ENCODE assay signal across 19 cellular contexts in genomic region chr2:94872676-94873361, GRCh38. TPM values are rescaled to one million over a fixed set of nuclear protein-coding genes. Genes with fewer than 3 reads are reported as not detected.
A peak's percentile ranks its signal among the peaks of the same experiment; 100 is the strongest.
DNase-seq lines count a peak whose midpoint lies in the region; TF ChIP-seq lines count a peak whose summit lies in the region.
"Had no signal": no experiment of that assay in that cellular context is flagged by ENCODE, and none has a peak within 500 bp of the region (broad histone marks: within the 10 kb centered on the region; RNA-seq: fewer than 3 reads in every experiment).

No MANE protein-coding gene starts in this region.

- TF ChIP-seq CTCF in glutamatergic neuron (IDR thresholded peaks at IDR 0.05; ENCODE audit: partially characterized antibody, unreplicated experiment) (no peak), osteoblast (IDR thresholded peaks at IDR 0.05; ENCODE audit: extremely low read depth, low read depth, low read length) (no peak), Calu3 (IDR thresholded peaks at IDR 0.05; ENCODE audit: unreplicated experiment) (no peak)

- H2BK120ac ChIP-seq in mesendoderm (ENCODE audit: low read depth, low read length), result no peak overlapping the region

- CTCF ChIA-PET in activated CD4-positive, alpha-beta T cell treated with anti-CD3 and anti-CD28 coated beads, Interleukin-2, amount 10 ng/mL, durations not matched to agents 7 days and 5 days (lab: Charles Lee), result no interaction called here
- CTCF ChIA-PET in Calu3 (lab: Charles Lee), result no interaction called here

- peak overlapping the region in 10 of 11 experiments; percentile 30 to 89 (median 80); a peak in 19 of 22 replicates for H3K4me2 ChIP-seq in BLaER1 treated with 17β-estradiol and CSF1 and Interleukin-3, amounts not matched to agents 10 nM and 100 nM
- H3K4me2 ChIP-seq in osteoblast (ENCODE audit: insufficient read depth, low read length), result no peak overlapping the region
- no peak overlapping the region for H3K4me2 ChIP-seq in mesendoderm (ENCODE audit: low read length)

- no peaks in the 10 kb centered on the region for H3K27me3 ChIP-seq in BLaER1 treated with 17β-estradiol and CSF1 and Interleukin-3, amounts not matched to agents 10 nM and 100 nM
- H3K27me3 ChIP-seq in osteoblast (ENCODE audit: insufficient read depth, low read length) (no peaks in the 10 kb centered on the region), mesendoderm (ENCODE audit: insufficient read depth, low read length, poor library complexity) (no peaks in the 10 kb centered on the region)

- H3K9me3 ChIP-seq in BLaER1 treated with 17β-estradiol and CSF1 and Interleukin-3, amounts not matched to agents 10 nM and 100 nM (replicated peaks in 1 of 11), result no peaks in the 10 kb centered on the region
- H3K9me3 ChIP-seq in osteoblast (ENCODE audit: low read depth, low read length), result no peaks in the 10 kb centered on the region

- H4K8ac ChIP-seq in mesendoderm (ENCODE audit: low read depth, low read length), result no peak overlapping the region

- no peak overlapping the region for H3K18ac ChIP-seq in mesendoderm (ENCODE audit: low read length)

- no peak overlapping the region for H3K56ac ChIP-seq in mesendoderm (ENCODE audit: low read length)

- H3K79me1 ChIP-seq in mesendoderm (ENCODE audit: low read length), result no peaks in the 10 kb centered on the region

- H3K9ac ChIP-seq in BLaER1 treated with 17β-estradiol and CSF1 and Interleukin-3, amounts not matched to agents 10 nM and 100 nM, result peak overlapping the region in 1 of 11 experiments; percentile 14; a peak in 2 of 22 replicates
- no peak overlapping the region for H3K9ac ChIP-seq in mesendoderm (ENCODE audit: low read length)

- H3K4me3 Mint-ChIP-seq in activated CD4-positive, alpha-beta T cell treated with anti-CD3 and anti-CD28 coated beads, Interleukin-2, amount 10 ng/mL, durations not matched to agents 7 days and 5 days, result no peak overlapping the region
- H3K4me3 Mint-ChIP-seq in glutamatergic neuron (ENCODE audit: unreplicated experiment) (no peak overlapping the region), Calu3 (ENCODE audit: low read depth, unreplicated experiment) (no peak overlapping the region)
- H3K4me3 Mint-ChIP-seq: CD4-positive, alpha-beta memory T cell had no signal

- no CpG with 5 or more reads among the region's 12 CpGs for WGBS in mesendoderm (ENCODE audit: extremely low coverage, insufficient coverage, low lambda C conversion rate)

- POLR2A ChIA-PET in activated CD4-positive, alpha-beta T cell treated with anti-CD3 and anti-CD28 coated beads, Interleukin-2, amount 10 ng/mL, durations not matched to agents 7 days and 5 days (lab: Charles Lee), result no interaction called here

- no peak overlapping the region for H4K5ac ChIP-seq in mesendoderm (ENCODE audit: low read length)

- H3K9me3 Mint-ChIP-seq in activated CD4-positive, alpha-beta T cell treated with anti-CD3 and anti-CD28 coated beads, Interleukin-2, amount 10 ng/mL, durations not matched to agents 7 days and 5 days, result no peaks in the 10 kb centered on the region
- H3K9me3 Mint-ChIP-seq in glutamatergic neuron (ENCODE audit: unreplicated experiment) (peaks cover 1% of the 10 kb centered on the region), Calu3 (ENCODE audit: low read depth, unreplicated experiment) (no peaks in the 10 kb centered on the region)
- H3K9me3 Mint-ChIP-seq: CD4-positive, alpha-beta memory T cell had no signal

- H3K79me2 ChIP-seq in osteoblast (ENCODE audit: insufficient read depth, low read length) (no peaks in the 10 kb centered on the region), mesendoderm (ENCODE audit: control insufficient read depth, insufficient read depth, low read length) (no peaks in the 10 kb centered on the region)

- H3K4me1 Mint-ChIP-seq in activated CD4-positive, alpha-beta T cell treated with anti-CD3 and anti-CD28 coated beads, Interleukin-2, amount 10 ng/mL, durations not matched to agents 7 days and 5 days, result no peaks in the 10 kb centered on the region
- H3K4me1 Mint-ChIP-seq in glutamatergic neuron (ENCODE audit: low read depth, unreplicated experiment), result peaks cover 3% of the 10 kb centered on the region
- H3K4me1 Mint-ChIP-seq in Calu3 (ENCODE audit: low read depth, unreplicated experiment), result no peaks in the 10 kb centered on the region

- no peak overlapping the region for H3K23ac ChIP-seq in mesendoderm (ENCODE audit: low read length)

- no peak overlapping the region for H3K4me3 ChIP-seq in BLaER1 treated with 17β-estradiol and CSF1 and Interleukin-3, amounts not matched to agents 10 nM and 100 nM
- H3K4me3 ChIP-seq in osteoblast (ENCODE audit: insufficient read depth, low read length) (no peak overlapping the region), mesendoderm (ENCODE audit: low read length) (no peak overlapping the region)
- H3K4me3 ChIP-seq: GM23338 had no signal

- peaks cover 10 to 36% (median 23%) of the 10 kb centered on the region in 10 experiments for H3K4me1 ChIP-seq in BLaER1 treated with 17β-estradiol and CSF1 and Interleukin-3, amounts not matched to agents 10 nM and 100 nM
- no peaks in the 10 kb centered on the region for H3K4me1 ChIP-seq in osteoblast (ENCODE audit: insufficient read depth, low read length)
- no peaks in the 10 kb centered on the region for H3K4me1 ChIP-seq in mesendoderm (ENCODE audit: control insufficient read depth, low read depth, low read length)

- H2BK5ac ChIP-seq in mesendoderm (ENCODE audit: low read length), result no peak overlapping the region

- H2AK5ac ChIP-seq in mesendoderm (ENCODE audit: low read length), result no peak overlapping the region

- peaks cover 7% of the 10 kb centered on the region for H3K27me3 Mint-ChIP-seq in activated CD4-positive, alpha-beta T cell treated with anti-CD3 and anti-CD28 coated beads, Interleukin-2, amount 10 ng/mL, durations not matched to agents 7 days and 5 days
- H3K27me3 Mint-ChIP-seq in glutamatergic neuron (ENCODE audit: unreplicated experiment) (peaks cover 5% of the 10 kb centered on the region), Calu3 (ENCODE audit: unreplicated experiment) (no peaks in the 10 kb centered on the region)

- no peak overlapping the region for H3K4ac ChIP-seq in mesendoderm (ENCODE audit: low read depth, low read length)

- H3K27ac ChIP-seq in BLaER1 treated with 17β-estradiol and CSF1 and Interleukin-3, amounts not matched to agents 10 nM and 100 nM, result no peak overlapping the region
- H3K27ac ChIP-seq in osteoblast (ENCODE audit: low read depth, low read length), result no peak overlapping the region
- no peak overlapping the region for H3K27ac ChIP-seq in mesendoderm (ENCODE audit: low read depth, low read length)
- H3K27ac ChIP-seq: C4-2B had no signal

- no TSS peak for BruUV-seq in Calu3 (replicated peaks; lab: Mats Ljungman, UMichigan)

- DNase-seq in activated CD4-positive, alpha-beta T cell treated with anti-CD3 and anti-CD28 coated beads, Interleukin-2, amount 10 ng/mL, durations not matched to agents 7 days and 5 days, result no peak
- no peak for DNase-seq in activated CD4-positive, alpha-beta T cell treated with anti-CD3 and anti-CD28 coated beads, Interleukin-2, amount 50 U/mL, for 48 hours
- peak; percentile 12 for DNase-seq in glutamatergic neuron
- peak; percentile 56 for DNase-seq in osteoblast (ENCODE audit: insufficient read length, low spot score, missing footprints)
- DNase-seq in cerebellar cortex (ENCODE audit: low spot score), result no peak
- no peak for DNase-seq in Calu3
- no peak for DNase-seq in mesendoderm
- DNase-seq: 8988T; AML-193; CD4-positive, alpha-beta memory T cell; DMS153; DMS79 treated with DMSO at 0.1 percent for 48 hours; EL; H7; IMR-90 had no signal

- H3K27ac Mint-ChIP-seq in activated CD4-positive, alpha-beta T cell treated with anti-CD3 and anti-CD28 coated beads, Interleukin-2, amount 10 ng/mL, durations not matched to agents 7 days and 5 days, result peak overlapping the region; percentile 13
- H3K27ac Mint-ChIP-seq in glutamatergic neuron (ENCODE audit: unreplicated experiment) (no peak overlapping the region), Calu3 (ENCODE audit: unreplicated experiment) (no peak overlapping the region)
- H3K27ac Mint-ChIP-seq: CD4-positive, alpha-beta memory T cell; GM23338 had no signal

- no peaks in the 10 kb centered on the region for H4K20me1 ChIP-seq in BLaER1 treated with 17β-estradiol and CSF1 and Interleukin-3, amounts not matched to agents 10 nM and 100 nM
- no peaks in the 10 kb centered on the region for H4K20me1 ChIP-seq in osteoblast (ENCODE audit: insufficient read depth, low read length)

- intact Hi-C loops in Calu3 (cut with micrococcal nuclease; ENCODE audit: unreplicated experiment), result no loop called here

- no peak overlapping the region for H2AFZ ChIP-seq in osteoblast (ENCODE audit: low read length)
- H2AFZ ChIP-seq: GM23338 had no signal

- no peaks in the 10 kb centered on the region for H3K36me3 Mint-ChIP-seq in activated CD4-positive, alpha-beta T cell treated with anti-CD3 and anti-CD28 coated beads, Interleukin-2, amount 10 ng/mL, durations not matched to agents 7 days and 5 days (ENCODE audit: low read depth)
- H3K36me3 Mint-ChIP-seq in glutamatergic neuron (ENCODE audit: unreplicated experiment), result no peaks in the 10 kb centered on the region
- no peaks in the 10 kb centered on the region for H3K36me3 Mint-ChIP-seq in Calu3 (ENCODE audit: insufficient read depth, unreplicated experiment)
- H3K36me3 Mint-ChIP-seq: CD4-positive, alpha-beta memory T cell had no signal

- H2BK15ac ChIP-seq in mesendoderm (replicated peaks; ENCODE audit: low read depth), result no peak overlapping the region

- H3K36me3 ChIP-seq in BLaER1 treated with 17β-estradiol and CSF1 and Interleukin-3, amounts not matched to agents 10 nM and 100 nM, result no peaks in the 10 kb centered on the region
- H3K36me3 ChIP-seq in osteoblast (ENCODE audit: insufficient read depth, low read length) (no peaks in the 10 kb centered on the region), mesendoderm (ENCODE audit: control insufficient read depth, insufficient read depth, low read length) (no peaks in the 10 kb centered on the region)

RNA-seq across cellular contexts. Expression of gene TEKT4, which starts 1.6 kb away (rescaled TPM):
- total RNA-seq in activated CD4-positive, alpha-beta T cell treated with anti-CD3 and anti-CD28 coated beads, Interleukin-2, amount 10 ng/mL, durations not matched to agents 7 days and 5 days, result not detected
- total RNA-seq in glutamatergic neuron (ENCODE audit: unreplicated experiment), result not detected
- total RNA-seq in osteoblast, result not detected in 2 replicates
- 0.24 TPM in 1 of 2 replicates, not detected in the other for total RNA-seq in Calu3 (2022)
- polyA plus RNA-seq in mesendoderm (2013, experiment 1 of 2), result not detected
- polyA plus RNA-seq in mesendoderm (2013, experiment 2 of 2), result 0.04 TPM
- total RNA-seq: CD4-positive, alpha-beta memory T cell; GM23338; H7; HT-29; IMR-90 had no signal
- polyA plus RNA-seq: CD4-positive, alpha-beta memory T cell; GM23338; IMR-90 had no signal

Comparison
In these comparisons a context has a peak if more than half of its experiments do, and no peak if none do; other contexts are left out.
1. DNase-seq: peak in glutamatergic neuron (single experiment) and osteoblast (single experiment); none in activated CD4-positive, alpha-beta T cell treated with anti-CD3 and anti-CD28 coated beads, Interleukin-2, amount 10 ng/mL, durations not matched to agents 7 days and 5 days (single experiment), activated CD4-positive, alpha-beta T cell treated with anti-CD3 and anti-CD28 coated beads, Interleukin-2, amount 50 U/mL, for 48 hours (0 of 2), cerebellar cortex (single experiment), Calu3 (single experiment) and mesendoderm (single experiment).
2. H3K4me2 ChIP-seq: peak in BLaER1 treated with 17β-estradiol and CSF1 and Interleukin-3, amounts not matched to agents 10 nM and 100 nM (10 of 11); none in osteoblast (single experiment) and mesendoderm (single experiment).